In genomic region chr10:13788701-13789447, GRCh38 we compare ENCODE assay signal across 9 cellular contexts.
DNase-seq lines count a peak whose midpoint lies in the region; ATAC-seq and TF ChIP-seq lines count a peak whose summit lies in the region.
"Had no signal": no experiment of that assay in that cellular context is flagged by ENCODE, and none has a peak within 500 bp of the region (broad histone marks: within the 10 kb centered on the region; RNA-seq: fewer than 3 reads in every experiment).

No MANE protein-coding gene starts in this region.

- H3K4me3 ChIP-seq in endodermal cell (ENCODE audit: low read length) = no peak overlapping the region
- no peak overlapping the region for H3K4me3 ChIP-seq in naive thymus-derived CD4-positive, alpha-beta T cell (ENCODE audit: low read length)
- H3K4me3 ChIP-seq in HAP-1 = no peak overlapping the region

- DNase-seq in AG08395 (ENCODE audit: low spot score) (peak; percentile 66), MV-4-11 (lab: John Stamatoyannopoulos, UW) (peak; percentile 4), endodermal cell (no peak), HAP-1 (ENCODE audit: low spot score in 2 of 2) (no peak), NCI-H146 (lab: John Stamatoyannopoulos, UW) (no peak), mesenteric fat pad (ENCODE audit: low spot score) (no peak)
- DNase-seq in naive thymus-derived CD4-positive, alpha-beta T cell = peak in 4 of 9 donors; percentile 16 to 45 (median 28)
- DNase-seq: activated effector memory CD4-positive, alpha-beta T cell treated with anti-CD3 and anti-CD28 coated beads, Interleukin-2, amount 50 U/mL, for 16 hours had no signal

- H3K27me3 Mint-ChIP-seq in endodermal cell (ENCODE audit: insufficient read depth) = no peaks in the 10 kb centered on the region
- peaks cover 0 to 4% (median 0%) of the 10 kb centered on the region in 5 donors for H3K27me3 Mint-ChIP-seq in naive thymus-derived CD4-positive, alpha-beta T cell

- H3K27ac ChIP-seq in endodermal cell (ENCODE audit: low read depth, low read length) = peak overlapping the region; percentile 90
- peak overlapping the region; percentile 93 for H3K27ac ChIP-seq in naive thymus-derived CD4-positive, alpha-beta T cell (ENCODE audit: low read depth, low read length)

- no peak overlapping the region for H3K4me3 Mint-ChIP-seq in endodermal cell
- H3K4me3 Mint-ChIP-seq in naive thymus-derived CD4-positive, alpha-beta T cell = peak overlapping the region in 7 of 10 donors; percentile 42 to 84 (median 65)

- POLR2A ChIA-PET in naive thymus-derived CD4-positive, alpha-beta T cell (lab: Charles Lee) = interaction anchor here (0.5 to 1.5 kb wide), 4 partner anchors 10 to 948 kb away, joined by 3 read pairs; no protein-coding TSS in a partner anchor

- WGBS in endodermal cell (ENCODE audit: insufficient coverage in 1 of 2, insufficient read length in 1 of 2), 2 experiments = 90 to 95% methylated on average over 9 of the region's 9 CpGs

- peak overlapping the region; percentile 59 for H3K27ac Mint-ChIP-seq in endodermal cell
- H3K27ac Mint-ChIP-seq in naive thymus-derived CD4-positive, alpha-beta T cell = no peak overlapping the region

- ATAC-seq in naive thymus-derived CD4-positive, alpha-beta T cell = no peak
- ATAC-seq in HG03196 (IDR thresholded peaks at IDR 0.05; ENCODE audit: unreplicated experiment) = no peak

- no peaks in the 10 kb centered on the region for H3K27me3 ChIP-seq in endodermal cell (ENCODE audit: control insufficient read depth, insufficient read depth, low read length, poor library complexity, severe bottlenecking)
- H3K27me3 ChIP-seq in naive thymus-derived CD4-positive, alpha-beta T cell (ENCODE audit: control insufficient read depth in 2 of 2, insufficient read depth in 2 of 2, low read length in 2 of 2) = no peaks in the 10 kb centered on the region
- H3K27me3 ChIP-seq in HAP-1 (ENCODE audit: low read depth) = no peaks in the 10 kb centered on the region

- H3K4me1 Mint-ChIP-seq in endodermal cell = no peaks in the 10 kb centered on the region
- peaks cover 12 to 39% (median 20%) of the 10 kb centered on the region in 7 donors for H3K4me1 Mint-ChIP-seq in naive thymus-derived CD4-positive, alpha-beta T cell

- in situ Hi-C loops in HAP-1 (cut with MboI; ENCODE audit: low sequenced_read_pairs) = no loop called here

- H3K9ac ChIP-seq in endodermal cell (ENCODE audit: extremely low read depth, low read length, poor library complexity, severe bottlenecking) = no peak overlapping the region

- no peaks in the 10 kb centered on the region for H3K4me1 ChIP-seq in endodermal cell (ENCODE audit: control insufficient read depth, insufficient read depth, low read length)
- peaks cover 29 to 44% of the 10 kb centered on the region in 2 donors for H3K4me1 ChIP-seq in naive thymus-derived CD4-positive, alpha-beta T cell (ENCODE audit: control insufficient read depth in 2 of 2, insufficient read depth in 2 of 2, low read length in 2 of 2)
- no peaks in the 10 kb centered on the region for H3K4me1 ChIP-seq in HAP-1

- H3K36me3 Mint-ChIP-seq in endodermal cell (ENCODE audit: low read depth) = no peaks in the 10 kb centered on the region
- H3K36me3 Mint-ChIP-seq in naive thymus-derived CD4-positive, alpha-beta T cell = peaks cover 0 to 3% (median 0%) of the 10 kb centered on the region in 5 donors

- H3K9me3 ChIP-seq in endodermal cell (ENCODE audit: control insufficient read depth, low read length) (no peaks in the 10 kb centered on the region), HAP-1 (no peaks in the 10 kb centered on the region)
- no peaks in the 10 kb centered on the region for H3K9me3 ChIP-seq in naive thymus-derived CD4-positive, alpha-beta T cell (ENCODE audit: control insufficient read depth in 2 of 3, low read length in 3 of 3)

- H3K36me3 ChIP-seq in endodermal cell (ENCODE audit: control insufficient read depth, insufficient read depth, low read length) = no peaks in the 10 kb centered on the region
- no peaks in the 10 kb centered on the region for H3K36me3 ChIP-seq in naive thymus-derived CD4-positive, alpha-beta T cell (ENCODE audit: control insufficient read depth in 2 of 3, insufficient read depth in 3 of 3, low read length in 3 of 3)
- H3K36me3 ChIP-seq in HAP-1 (replicated peaks) = no peaks in the 10 kb centered on the region

- H3K9me3 Mint-ChIP-seq in endodermal cell = no peaks in the 10 kb centered on the region
- peaks cover 0 to 4% (median 0%) of the 10 kb centered on the region in 11 donors for H3K9me3 Mint-ChIP-seq in naive thymus-derived CD4-positive, alpha-beta T cell

- no peak for TF ChIP-seq CTCF in endodermal cell (conservative IDR thresholded peaks at IDR 0.05)

- intact Hi-C loops in naive thymus-derived CD4-positive, alpha-beta T cell (cut with micrococcal nuclease) = loop anchor here (5.0 to 10.0 kb wide), 10 partner anchors 103 to 1442 kb away; partner anchors contain the start of genes RPP38 (in 2 of the 2), CAMK1D (in 1 of the 2) and SUV39H2 (in 1 of the 2)

- CTCF ChIA-PET in naive thymus-derived CD4-positive, alpha-beta T cell (lab: Charles Lee) = interaction anchor here (0.6 to 1.3 kb wide), 5 partner anchors 34 to 714 kb away, joined by 3 to 4 read pairs (median 3); no protein-coding TSS in a partner anchor

Comparison
In these comparisons a context has a peak if more than half of its experiments do, and no peak if none do; other contexts are left out.
1. DNase-seq: peak in AG08395 (single experiment) and MV-4-11 (single experiment); none in endodermal cell (single experiment), HAP-1 (0 of 2), NCI-H146 (single experiment) and mesenteric fat pad (single experiment).